ENCODE assay signal across 1 cellular context in genomic region chr20:5004825-5005224, GRCh38.
TF ChIP-seq lines count a peak whose summit lies in the region.

No MANE protein-coding gene starts in this region.

TF ChIP-seq in HEK293, 187 proteins besides CTCF, POLR2A, EP300 and RAD21 (continued from another document):
- TF ChIP-seq, protein P1, sequence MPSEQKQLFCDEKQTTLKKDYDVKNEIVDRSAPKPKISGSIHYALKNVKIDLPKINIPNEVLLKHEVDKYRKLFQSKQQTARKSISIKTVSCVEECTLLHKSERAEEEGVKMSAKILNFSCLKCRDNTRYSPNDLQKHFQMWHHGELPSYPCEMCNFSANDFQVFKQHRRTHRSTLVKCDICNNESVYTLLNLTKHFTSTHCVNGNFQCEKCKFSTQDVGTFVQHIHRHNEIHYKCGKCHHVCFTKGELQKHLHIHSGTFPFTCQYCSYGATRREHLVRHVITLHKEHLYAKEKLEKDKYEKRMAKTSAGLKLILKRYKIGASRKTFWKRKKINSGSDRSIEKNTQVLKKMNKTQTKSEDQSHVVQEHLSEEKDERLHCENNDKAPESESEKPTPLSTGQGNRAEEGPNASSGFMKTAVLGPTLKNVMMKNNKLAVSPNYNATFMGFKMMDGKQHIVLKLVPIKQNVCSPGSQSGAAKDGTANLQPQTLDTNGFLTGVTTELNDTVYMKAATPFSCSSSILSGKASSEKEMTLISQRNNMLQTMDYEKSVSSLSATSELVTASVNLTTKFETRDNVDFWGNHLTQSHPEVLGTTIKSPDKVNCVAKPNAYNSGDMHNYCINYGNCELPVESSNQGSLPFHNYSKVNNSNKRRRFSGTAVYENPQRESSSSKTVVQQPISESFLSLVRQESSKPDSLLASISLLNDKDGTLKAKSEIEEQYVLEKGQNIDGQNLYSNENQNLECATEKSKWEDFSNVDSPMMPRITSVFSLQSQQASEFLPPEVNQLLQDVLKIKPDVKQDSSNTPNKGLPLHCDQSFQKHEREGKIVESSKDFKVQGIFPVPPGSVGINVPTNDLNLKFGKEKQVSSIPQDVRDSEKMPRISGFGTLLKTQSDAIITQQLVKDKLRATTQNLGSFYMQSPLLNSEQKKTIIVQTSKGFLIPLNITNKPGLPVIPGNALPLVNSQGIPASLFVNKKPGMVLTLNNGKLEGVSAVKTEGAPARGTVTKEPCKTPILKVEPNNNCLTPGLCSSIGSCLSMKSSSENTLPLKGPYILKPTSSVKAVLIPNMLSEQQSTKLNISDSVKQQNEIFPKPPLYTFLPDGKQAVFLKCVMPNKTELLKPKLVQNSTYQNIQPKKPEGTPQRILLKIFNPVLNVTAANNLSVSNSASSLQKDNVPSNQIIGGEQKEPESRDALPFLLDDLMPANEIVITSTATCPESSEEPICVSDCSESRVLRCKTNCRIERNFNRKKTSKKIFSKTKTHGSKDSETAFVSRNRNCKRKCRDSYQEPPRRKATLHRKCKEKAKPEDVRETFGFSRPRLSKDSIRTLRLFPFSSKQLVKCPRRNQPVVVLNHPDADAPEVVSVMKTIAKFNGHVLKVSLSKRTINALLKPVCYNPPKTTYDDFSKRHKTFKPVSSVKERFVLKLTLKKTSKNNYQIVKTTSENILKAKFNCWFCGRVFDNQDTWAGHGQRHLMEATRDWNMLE (tag by site-specific recombination; conservative IDR thresholded peaks at IDR 0.05; ENCODE audit: low read depth) = peak; percentile 58
- TF ChIP-seq ZBTB8A (tag by site-specific recombination; IDR thresholded peaks at IDR 0.05) (peak; percentile 26; the same call in 1 of the 2 replicates), ZNF426 (tag by site-specific recombination; IDR thresholded peaks at IDR 0.05) (peak; percentile 30)
TF ChIP-seq in HEK293: peak in this region for 5; not testable (repeated sequence) for 182.
